Comparison of ENCODE assay signal across 27 cellular contexts in genomic region chr2:160418853-160419252, GRCh38.
DNase-seq lines count a peak whose midpoint lies in the region; ATAC-seq, FAIRE-seq and TF ChIP-seq lines count a peak whose summit lies in the region.
"Had no signal": no experiment of that assay in that cellular context is flagged by ENCODE, and none has a peak within 500 bp of the region (broad histone marks: within the 10 kb centered on the region; RNA-seq: fewer than 3 reads in every experiment).

No MANE protein-coding gene starts in this region.

- no peak for DNase-seq in activated T-cell treated with anti-CD3 and anti-CD28 coated beads, Interleukin-2, amount 50 U/mL, for 24 hours
- no peak for DNase-seq in activated T-cell treated with anti-CD3 and anti-CD28 coated beads for 4 hours
- no peak for DNase-seq in RCC 7860 (ENCODE audit: low spot score)
- no peak for DNase-seq in chondrocyte (ENCODE audit: low spot score)
- DNase-seq in renal cortical epithelial cell (ENCODE audit: low read depth): peak; percentile 34
- DNase-seq in hypothalamus (lab: John Stamatoyannopoulos, UW): no peak
- DNase-seq in COLO668 (lab: John Stamatoyannopoulos, UW; ENCODE audit: unreplicated experiment): no peak
- DNase-seq: activated CD4-positive, alpha-beta memory T cell treated with anti-CD3 and anti-CD28 coated beads for 36 hours; activated naive CD4-positive, alpha-beta T cell; BE2C; COR-L47; DND-41; effector memory CD4-positive, alpha-beta T cell; GOT3; natural killer cell; NCI-H1105; NCI-H2081; NCI-H510A; pancreas; right lobe of liver; SJCRH30; substantia nigra; upper lobe of right lung had no signal

- peaks cover 4% of the 10 kb centered on the region for H3K36me3 Mint-ChIP-seq in activated T-cell treated with anti-CD3 and anti-CD28 coated beads, Interleukin-2, amount 50 U/mL, for 24 hours (ENCODE audit: low read depth)
- peaks cover 1% of the 10 kb centered on the region for H3K36me3 Mint-ChIP-seq in chondrocyte (ENCODE audit: low read depth)
- H3K36me3 Mint-ChIP-seq: activated CD4-positive, alpha-beta memory T cell treated with anti-CD3 and anti-CD28 coated beads for 36 hours; natural killer cell had no signal

- H3K4me3 Mint-ChIP-seq in activated T-cell treated with anti-CD3 and anti-CD28 coated beads, Interleukin-2, amount 50 U/mL, for 24 hours: no peak overlapping the region
- no peak overlapping the region for H3K4me3 Mint-ChIP-seq in chondrocyte (ENCODE audit: unreplicated experiment)
- H3K4me3 Mint-ChIP-seq: activated CD4-positive, alpha-beta memory T cell treated with anti-CD3 and anti-CD28 coated beads for 36 hours; natural killer cell; WTC11 had no signal

- TF ChIP-seq CTCF in chondrocyte (IDR thresholded peaks at IDR 0.05): no peak

- no peak for ATAC-seq in activated CD4-positive, CD25-positive, alpha-beta regulatory T cell treated with anti-CD3 and anti-CD28 coated beads, Interleukin-2, amount 50 U/mL, for 24 hours
- ATAC-seq: natural killer cell, pancreas, upper lobe of right lung, WTC11 had no signal

- peaks cover 82% of the 10 kb centered on the region for H3K4me1 Mint-ChIP-seq in activated T-cell treated with anti-CD3 and anti-CD28 coated beads, Interleukin-2, amount 50 U/mL, for 24 hours (ENCODE audit: low read depth)
- peaks cover 83% of the 10 kb centered on the region for H3K4me1 Mint-ChIP-seq in chondrocyte (ENCODE audit: low read depth)

- H3K27me3 Mint-ChIP-seq in activated T-cell treated with anti-CD3 and anti-CD28 coated beads, Interleukin-2, amount 50 U/mL, for 24 hours: no peaks in the 10 kb centered on the region
- no peaks in the 10 kb centered on the region for H3K27me3 Mint-ChIP-seq in chondrocyte (ENCODE audit: low read depth)
- H3K27me3 Mint-ChIP-seq: activated CD4-positive, alpha-beta memory T cell treated with anti-CD3 and anti-CD28 coated beads for 36 hours had no signal

- peak; percentile 64 for FAIRE-seq in RCC 7860 (lab: Jason Lieb, UNC)
- FAIRE-seq: A204.1, colon had no signal

- H3K9me3 Mint-ChIP-seq in activated T-cell treated with anti-CD3 and anti-CD28 coated beads, Interleukin-2, amount 50 U/mL, for 24 hours: no peaks in the 10 kb centered on the region
- H3K9me3 Mint-ChIP-seq in chondrocyte (ENCODE audit: low read depth): peaks cover 3% of the 10 kb centered on the region
- H3K9me3 Mint-ChIP-seq: activated CD4-positive, alpha-beta memory T cell treated with anti-CD3 and anti-CD28 coated beads for 36 hours; natural killer cell had no signal

- H3K27ac Mint-ChIP-seq in activated T-cell treated with anti-CD3 and anti-CD28 coated beads, Interleukin-2, amount 50 U/mL, for 24 hours: peak overlapping the region; percentile 94
- H3K27ac Mint-ChIP-seq in chondrocyte (ENCODE audit: unreplicated experiment): peak overlapping the region; percentile 95
- H3K27ac Mint-ChIP-seq: natural killer cell, WTC11 had no signal
